24 cellular contexts compared by ENCODE assay signal in genomic region chr11:111639226-111639925, GRCh38.
"Had no signal": no experiment of that assay in that cellular context is flagged by ENCODE, and none has a peak within 500 bp of the region (broad histone marks: within the 10 kb centered on the region; RNA-seq: fewer than 3 reads in every experiment).

No MANE protein-coding gene starts in this region.

- H3K27me3 Mint-ChIP-seq: activated CD4-positive, alpha-beta memory T cell treated with anti-CD3 and anti-CD28 coated beads, Interleukin-2, amount 10 ng/mL, durations not matched to agents 7 days and 5 days; activated CD4-positive, alpha-beta T cell treated with anti-CD3 and anti-CD28 coated beads, Interleukin-2, amount 10 ng/mL, durations not matched to agents 24 days and 14 days; activated CD8-positive, alpha-beta memory T cell treated with anti-CD3 and anti-CD28 coated beads, Interleukin-2, amount 10 ng/mL, durations not matched to agents 7 days and 5 days; activated naive CD4-positive, alpha-beta T cell treated with anti-CD3 and anti-CD28 coated beads, Interleukin-2, amount 50 U/mL, for 24 hours had no signal

- DNase-seq: activated CD4-positive, alpha-beta memory T cell treated with anti-CD3 and anti-CD28 coated beads, Interleukin-2, amount 10 ng/mL, durations not matched to agents 7 days and 5 days; activated CD4-positive, alpha-beta T cell treated with anti-CD3 and anti-CD28 coated beads, Interleukin-2, amount 10 ng/mL, durations not matched to agents 24 days and 14 days; activated CD8-positive, alpha-beta memory T cell treated with anti-CD3 and anti-CD28 coated beads, Interleukin-2, amount 10 ng/mL, durations not matched to agents 7 days and 5 days; activated gamma-delta T cell; activated T-cell treated with anti-CD3 and anti-CD28 coated beads for 4 hours; aorta; colonic mucosa; heart right ventricle; kidney glomerular epithelial cell; left ventricle myocardium inferior; ovary; right cardiac atrium; stimulated activated CD4-positive, alpha-beta T cell treated with anti-CD3 and anti-CD28 coated beads, Interleukin-4, amount 100 ng/mL, for 24 hours; stimulated activated naive CD4-positive, alpha-beta T cell treated with Interleukin-2 at 50 U/mL for 16 hours; T-helper 2 cell had no signal

- ATAC-seq: activated CD4-positive, CD25-positive, alpha-beta regulatory T cell treated with anti-CD3 and anti-CD28 coated beads, Interleukin-2, amount 50 U/mL, for 24 hours; activated CD8-positive, alpha-beta memory T cell treated with anti-CD3 and anti-CD28 coated beads, Interleukin-2, amount 10 ng/mL, durations not matched to agents 7 days and 5 days; gastroesophageal sphincter; heart right ventricle; right cardiac atrium had no signal

- H3K27me3 ChIP-seq: colonic mucosa, esophagus muscularis mucosa, gastroesophageal sphincter, heart right ventricle, neutrophil, ovary, thyroid gland had no signal

- H3K27ac ChIP-seq: colonic mucosa, left ventricle myocardium inferior, neutrophil, ovary, prostate gland, thyroid gland had no signal

- H3K9me3 ChIP-seq: colonic mucosa, esophagus muscularis mucosa, gastroesophageal sphincter, heart right ventricle, left ventricle myocardium inferior, neutrophil, ovary, prostate gland, thyroid gland had no signal

- H3K36me3 ChIP-seq: colonic mucosa, gastroesophageal sphincter, left ventricle myocardium inferior, neutrophil, ovary, prostate gland, thyroid gland had no signal

- H3K9me3 Mint-ChIP-seq: activated CD4-positive, alpha-beta memory T cell treated with anti-CD3 and anti-CD28 coated beads, Interleukin-2, amount 10 ng/mL, durations not matched to agents 7 days and 5 days; activated CD4-positive, alpha-beta T cell treated with anti-CD3 and anti-CD28 coated beads, Interleukin-2, amount 10 ng/mL, durations not matched to agents 24 days and 14 days; activated naive CD4-positive, alpha-beta T cell treated with anti-CD3 and anti-CD28 coated beads, Interleukin-2, amount 50 U/mL, for 24 hours; activated T-helper 1 cell treated with anti-CD3 and anti-CD28 coated beads, Interleukin-12 subunit alpha, Interleukin-12 subunit beta, Interleukin-2, Interleukin-4 antibody, amounts not matched to agents 30 ng/mL and 10 ng/mL and 1 ng/mL, durations not matched to agents 14 hours and 24 hours and 36 hours; nephron had no signal

- H3K4me3 Mint-ChIP-seq: activated CD4-positive, alpha-beta memory T cell treated with anti-CD3 and anti-CD28 coated beads, Interleukin-2, amount 10 ng/mL, durations not matched to agents 7 days and 5 days; activated CD4-positive, alpha-beta T cell treated with anti-CD3 and anti-CD28 coated beads, Interleukin-2, amount 10 ng/mL, durations not matched to agents 24 days and 14 days; activated CD8-positive, alpha-beta memory T cell treated with anti-CD3 and anti-CD28 coated beads, Interleukin-2, amount 10 ng/mL, durations not matched to agents 7 days and 5 days; activated naive CD4-positive, alpha-beta T cell treated with anti-CD3 and anti-CD28 coated beads, Interleukin-2, amount 50 U/mL, for 24 hours; activated T-helper 1 cell treated with anti-CD3 and anti-CD28 coated beads, Interleukin-12 subunit alpha, Interleukin-12 subunit beta, Interleukin-2, Interleukin-4 antibody, amounts not matched to agents 30 ng/mL and 10 ng/mL and 1 ng/mL, durations not matched to agents 14 hours and 24 hours and 36 hours; nephron had no signal

- H3K4me1 ChIP-seq: colonic mucosa, prostate gland had no signal

- H3K4me3 ChIP-seq: colonic mucosa, esophagus muscularis mucosa, gastroesophageal sphincter, heart right ventricle, left ventricle myocardium inferior, ovary, prostate gland, thyroid gland had no signal

- H3K27ac Mint-ChIP-seq: activated CD4-positive, alpha-beta memory T cell treated with anti-CD3 and anti-CD28 coated beads, Interleukin-2, amount 10 ng/mL, durations not matched to agents 7 days and 5 days; activated CD4-positive, alpha-beta T cell treated with anti-CD3 and anti-CD28 coated beads, Interleukin-2, amount 10 ng/mL, durations not matched to agents 24 days and 14 days; activated CD8-positive, alpha-beta memory T cell treated with anti-CD3 and anti-CD28 coated beads, Interleukin-2, amount 10 ng/mL, durations not matched to agents 7 days and 5 days; activated naive CD4-positive, alpha-beta T cell treated with anti-CD3 and anti-CD28 coated beads, Interleukin-2, amount 50 U/mL, for 24 hours; activated T-helper 1 cell treated with anti-CD3 and anti-CD28 coated beads, Interleukin-12 subunit alpha, Interleukin-12 subunit beta, Interleukin-2, Interleukin-4 antibody, amounts not matched to agents 30 ng/mL and 10 ng/mL and 1 ng/mL, durations not matched to agents 14 hours and 24 hours and 36 hours; nephron had no signal
